29 cellular contexts compared by ENCODE assay signal in genomic region chr17:61528171-61528570, GRCh38.
"Had no signal": no experiment of that assay in that cellular context is flagged by ENCODE, and none has a peak within 500 bp of the region (broad histone marks: within the 10 kb centered on the region; RNA-seq: fewer than 3 reads in every experiment).

No MANE protein-coding gene starts in this region.

- H3K4me1 ChIP-seq: colonic mucosa, esophagus muscularis mucosa, esophagus squamous epithelium, foreskin keratinocyte, gastrocnemius medialis, gastroesophageal sphincter, heart left ventricle, heart right ventricle had no signal

- H3K27me3 ChIP-seq: colonic mucosa had no signal

- H3K36me3 ChIP-seq: colonic mucosa, esophagus muscularis mucosa, esophagus squamous epithelium, gastrocnemius medialis, gastroesophageal sphincter, heart left ventricle, heart right ventricle had no signal

- H3K27ac Mint-ChIP-seq: dendritic cell treated with granulocyte-macrophage colony-stimulating factor and Interleukin-4, amounts not matched to agents 40 ng/mL and 50 ng/mL, for 4 days; effector memory CD8-positive, alpha-beta T cell; endodermal cell had no signal

- H3K9me3 ChIP-seq: colonic mucosa, esophagus muscularis mucosa, esophagus squamous epithelium, gastrocnemius medialis, gastroesophageal sphincter, heart left ventricle, heart right ventricle had no signal

- ATAC-seq: effector memory CD8-positive, alpha-beta T cell; esophagus mucosa; foreskin keratinocyte; gastrocnemius medialis; gastroesophageal sphincter; heart left ventricle; heart right ventricle had no signal

- FAIRE-seq: colon, endometrium, endothelial cell of umbilical vein, frontal cortex had no signal

- H3K4me3 ChIP-seq: colonic mucosa, coronary artery, dorsolateral prefrontal cortex, esophagus muscularis mucosa, esophagus squamous epithelium, gastrocnemius medialis, gastroesophageal sphincter, heart left ventricle, heart right ventricle had no signal

- H3K4me3 Mint-ChIP-seq: dendritic cell treated with granulocyte-macrophage colony-stimulating factor and Interleukin-4, amounts not matched to agents 40 ng/mL and 50 ng/mL, for 4 days; effector memory CD8-positive, alpha-beta T cell; endodermal cell had no signal

- H3K9me3 Mint-ChIP-seq: dendritic cell treated with granulocyte-macrophage colony-stimulating factor and Interleukin-4, amounts not matched to agents 40 ng/mL and 50 ng/mL, for 4 days; effector memory CD8-positive, alpha-beta T cell; endodermal cell had no signal

- DNase-seq: colonic mucosa; cortex of kidney; dermis blood vessel endothelial cell; dorsolateral prefrontal cortex; effector CD4-positive, alpha-beta T cell; effector CD8-positive, alpha-beta T cell; effector memory CD4-positive, alpha-beta T cell; effector memory CD8-positive, alpha-beta T cell; endodermal cell; erythroblast; esophagus squamous epithelium; foreskin fibroblast; foreskin keratinocyte; foreskin melanocyte; gastrocnemius medialis; glutamatergic neuron; head of caudate nucleus; heart left ventricle; heart right ventricle had no signal

- H3K27ac ChIP-seq: colonic mucosa, coronary artery, dorsolateral prefrontal cortex, epithelial cell of prostate, esophagus muscularis mucosa, esophagus squamous epithelium, foreskin keratinocyte, gastrocnemius medialis, gastroesophageal sphincter, heart left ventricle, heart right ventricle had no signal
